In genomic region chr6:158207452-158207788, GRCh38 we compare ENCODE assay signal across 1 cellular context.
A peak's percentile ranks its signal among the peaks of the same experiment; 100 is the strongest.
TF ChIP-seq lines count a peak whose summit lies in the region.

No MANE protein-coding gene starts in this region.

TF ChIP-seq in GM12878, 131 proteins besides CTCF, POLR2A, EP300 and RAD21 (continued from another document and continues in another):
- no peak for TF ChIP-seq PRDM15 (CRISPR knock-in tag; IDR thresholded peaks at IDR 0.05)
- TF ChIP-seq IKZF2 (IDR thresholded peaks at IDR 0.05): peak; percentile 79 to 89
- TF ChIP-seq CHD2 (IDR thresholded peaks at IDR 0.05; ENCODE audit: borderline replicate concordance, low read depth, low read length): no peak
- no peak for TF ChIP-seq IRF5 (IDR thresholded peaks at IDR 0.05; ENCODE audit: borderline replicate concordance)
- TF ChIP-seq HDGF (IDR thresholded peaks at IDR 0.05): no peak
- TF ChIP-seq REST (IDR thresholded peaks at IDR 0.05; ENCODE audit: low read depth, low read length): no peak
- TF ChIP-seq, protein P1, sequence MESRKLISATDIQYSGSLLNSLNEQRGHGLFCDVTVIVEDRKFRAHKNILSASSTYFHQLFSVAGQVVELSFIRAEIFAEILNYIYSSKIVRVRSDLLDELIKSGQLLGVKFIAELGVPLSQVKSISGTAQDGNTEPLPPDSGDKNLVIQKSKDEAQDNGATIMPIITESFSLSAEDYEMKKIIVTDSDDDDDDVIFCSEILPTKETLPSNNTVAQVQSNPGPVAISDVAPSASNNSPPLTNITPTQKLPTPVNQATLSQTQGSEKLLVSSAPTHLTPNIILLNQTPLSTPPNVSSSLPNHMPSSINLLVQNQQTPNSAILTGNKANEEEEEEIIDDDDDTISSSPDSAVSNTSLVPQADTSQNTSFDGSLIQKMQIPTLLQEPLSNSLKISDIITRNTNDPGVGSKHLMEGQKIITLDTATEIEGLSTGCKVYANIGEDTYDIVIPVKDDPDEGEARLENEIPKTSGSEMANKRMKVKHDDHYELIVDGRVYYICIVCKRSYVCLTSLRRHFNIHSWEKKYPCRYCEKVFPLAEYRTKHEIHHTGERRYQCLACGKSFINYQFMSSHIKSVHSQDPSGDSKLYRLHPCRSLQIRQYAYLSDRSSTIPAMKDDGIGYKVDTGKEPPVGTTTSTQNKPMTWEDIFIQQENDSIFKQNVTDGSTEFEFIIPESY (IDR thresholded peaks at IDR 0.05): no peak
- TF ChIP-seq CEBPB (IDR thresholded peaks at IDR 0.05; ENCODE audit: borderline replicate concordance in 1 of 2, low read depth in 2 of 2, low read length in 2 of 2): no peak
- TF ChIP-seq CEBPZ (IDR thresholded peaks at IDR 0.05; ENCODE audit: low read depth, low read length): no peak
- TF ChIP-seq SUPT20H (IDR thresholded peaks at IDR 0.05; ENCODE audit: borderline replicate concordance, control insufficient read depth, low read depth, low read length): no peak
- no peak for TF ChIP-seq YBX1 (IDR thresholded peaks at IDR 0.05)
- TF ChIP-seq BACH1 (IDR thresholded peaks at IDR 0.05; ENCODE audit: borderline replicate concordance): no peak
- no peak for TF ChIP-seq BRCA1 (IDR thresholded peaks at IDR 0.05; ENCODE audit: low read depth, low read length)
- TF ChIP-seq MTA3 (IDR thresholded peaks at IDR 0.05; ENCODE audit: borderline replicate concordance, low read length): peak; percentile 65; the same call in 1 of the 2 replicates
- TF ChIP-seq, protein P2, sequence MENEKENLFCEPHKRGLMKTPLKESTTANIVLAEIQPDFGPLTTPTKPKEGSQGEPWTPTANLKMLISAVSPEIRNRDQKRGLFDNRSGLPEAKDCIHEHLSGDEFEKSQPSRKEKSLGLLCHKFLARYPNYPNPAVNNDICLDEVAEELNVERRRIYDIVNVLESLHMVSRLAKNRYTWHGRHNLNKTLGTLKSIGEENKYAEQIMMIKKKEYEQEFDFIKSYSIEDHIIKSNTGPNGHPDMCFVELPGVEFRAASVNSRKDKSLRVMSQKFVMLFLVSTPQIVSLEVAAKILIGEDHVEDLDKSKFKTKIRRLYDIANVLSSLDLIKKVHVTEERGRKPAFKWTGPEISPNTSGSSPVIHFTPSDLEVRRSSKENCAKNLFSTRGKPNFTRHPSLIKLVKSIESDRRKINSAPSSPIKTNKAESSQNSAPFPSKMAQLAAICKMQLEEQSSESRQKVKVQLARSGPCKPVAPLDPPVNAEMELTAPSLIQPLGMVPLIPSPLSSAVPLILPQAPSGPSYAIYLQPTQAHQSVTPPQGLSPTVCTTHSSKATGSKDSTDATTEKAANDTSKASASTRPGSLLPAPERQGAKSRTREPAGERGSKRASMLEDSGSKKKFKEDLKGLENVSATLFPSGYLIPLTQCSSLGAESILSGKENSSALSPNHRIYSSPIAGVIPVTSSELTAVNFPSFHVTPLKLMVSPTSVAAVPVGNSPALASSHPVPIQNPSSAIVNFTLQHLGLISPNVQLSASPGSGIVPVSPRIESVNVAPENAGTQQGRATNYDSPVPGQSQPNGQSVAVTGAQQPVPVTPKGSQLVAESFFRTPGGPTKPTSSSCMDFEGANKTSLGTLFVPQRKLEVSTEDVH (IDR thresholded peaks at IDR 0.05; ENCODE audit: low read depth, partially characterized antibody): no peak
- TF ChIP-seq, protein P3, sequence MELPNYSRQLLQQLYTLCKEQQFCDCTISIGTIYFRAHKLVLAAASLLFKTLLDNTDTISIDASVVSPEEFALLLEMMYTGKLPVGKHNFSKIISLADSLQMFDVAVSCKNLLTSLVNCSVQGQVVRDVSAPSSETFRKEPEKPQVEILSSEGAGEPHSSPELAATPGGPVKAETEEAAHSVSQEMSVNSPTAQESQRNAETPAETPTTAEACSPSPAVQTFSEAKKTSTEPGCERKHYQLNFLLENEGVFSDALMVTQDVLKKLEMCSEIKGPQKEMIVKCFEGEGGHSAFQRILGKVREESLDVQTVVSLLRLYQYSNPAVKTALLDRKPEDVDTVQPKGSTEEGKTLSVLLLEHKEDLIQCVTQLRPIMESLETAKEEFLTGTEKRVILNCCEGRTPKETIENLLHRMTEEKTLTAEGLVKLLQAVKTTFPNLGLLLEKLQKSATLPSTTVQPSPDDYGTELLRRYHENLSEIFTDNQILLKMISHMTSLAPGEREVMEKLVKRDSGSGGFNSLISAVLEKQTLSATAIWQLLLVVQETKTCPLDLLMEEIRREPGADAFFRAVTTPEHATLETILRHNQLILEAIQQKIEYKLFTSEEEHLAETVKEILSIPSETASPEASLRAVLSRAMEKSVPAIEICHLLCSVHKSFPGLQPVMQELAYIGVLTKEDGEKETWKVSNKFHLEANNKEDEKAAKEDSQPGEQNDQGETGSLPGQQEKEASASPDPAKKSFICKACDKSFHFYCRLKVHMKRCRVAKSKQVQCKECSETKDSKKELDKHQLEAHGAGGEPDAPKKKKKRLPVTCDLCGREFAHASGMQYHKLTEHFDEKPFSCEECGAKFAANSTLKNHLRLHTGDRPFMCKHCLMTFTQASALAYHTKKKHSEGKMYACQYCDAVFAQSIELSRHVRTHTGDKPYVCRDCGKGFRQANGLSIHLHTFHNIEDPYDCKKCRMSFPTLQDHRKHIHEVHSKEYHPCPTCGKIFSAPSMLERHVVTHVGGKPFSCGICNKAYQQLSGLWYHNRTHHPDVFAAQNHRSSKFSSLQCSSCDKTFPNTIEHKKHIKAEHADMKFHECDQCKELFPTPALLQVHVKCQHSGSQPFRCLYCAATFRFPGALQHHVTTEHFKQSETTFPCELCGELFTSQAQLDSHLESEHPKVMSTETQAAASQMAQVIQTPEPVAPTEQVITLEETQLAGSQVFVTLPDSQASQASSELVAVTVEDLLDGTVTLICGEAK (IDR thresholded peaks at IDR 0.05; ENCODE audit: borderline replicate concordance): no peak
- TF ChIP-seq SMAD1 (IDR thresholded peaks at IDR 0.05; ENCODE audit: low read depth, partially characterized antibody): no peak
- peak; percentile 36; the same call in 1 of the 2 replicates for TF ChIP-seq ZNF24 (IDR thresholded peaks at IDR 0.05)
- peak; percentile 49; the same call in 1 of the 2 replicates for TF ChIP-seq PAX5 (IDR thresholded peaks at IDR 0.05; ENCODE audit: borderline replicate concordance, low read depth, low read length)
- TF ChIP-seq, protein P4, sequence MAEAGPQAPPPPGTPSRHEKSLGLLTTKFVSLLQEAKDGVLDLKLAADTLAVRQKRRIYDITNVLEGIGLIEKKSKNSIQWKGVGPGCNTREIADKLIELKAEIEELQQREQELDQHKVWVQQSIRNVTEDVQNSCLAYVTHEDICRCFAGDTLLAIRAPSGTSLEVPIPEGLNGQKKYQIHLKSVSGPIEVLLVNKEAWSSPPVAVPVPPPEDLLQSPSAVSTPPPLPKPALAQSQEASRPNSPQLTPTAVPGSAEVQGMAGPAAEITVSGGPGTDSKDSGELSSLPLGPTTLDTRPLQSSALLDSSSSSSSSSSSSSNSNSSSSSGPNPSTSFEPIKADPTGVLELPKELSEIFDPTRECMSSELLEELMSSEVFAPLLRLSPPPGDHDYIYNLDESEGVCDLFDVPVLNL (IDR thresholded peaks at IDR 0.05; ENCODE audit: low read depth, low read length): no peak
- peak; percentile 88 for TF ChIP-seq IRF4 (IDR thresholded peaks at IDR 0.05; ENCODE audit: low read depth, low read length)
- TF ChIP-seq HDAC6 (IDR thresholded peaks at IDR 0.05; ENCODE audit: unreplicated experiment): no peak
- no peak for TF ChIP-seq NFXL1 (IDR thresholded peaks at IDR 0.05; ENCODE audit: borderline replicate concordance)
- TF ChIP-seq BHLHE40 (IDR thresholded peaks at IDR 0.05; ENCODE audit: borderline replicate concordance in 1 of 2, low read depth in 2 of 2, low read length in 1 of 2): peak in 1 of 2 experiments; percentile 40; a peak in 1 of 4 replicates
- TF ChIP-seq RELA (IDR thresholded peaks at IDR 0.05; ENCODE audit: borderline replicate concordance, partially characterized antibody): no peak
- peak; percentile 35; the same call in 1 of the 2 replicates for TF ChIP-seq MTA2 (IDR thresholded peaks at IDR 0.05; ENCODE audit: low read depth)
- TF ChIP-seq, protein P5, sequence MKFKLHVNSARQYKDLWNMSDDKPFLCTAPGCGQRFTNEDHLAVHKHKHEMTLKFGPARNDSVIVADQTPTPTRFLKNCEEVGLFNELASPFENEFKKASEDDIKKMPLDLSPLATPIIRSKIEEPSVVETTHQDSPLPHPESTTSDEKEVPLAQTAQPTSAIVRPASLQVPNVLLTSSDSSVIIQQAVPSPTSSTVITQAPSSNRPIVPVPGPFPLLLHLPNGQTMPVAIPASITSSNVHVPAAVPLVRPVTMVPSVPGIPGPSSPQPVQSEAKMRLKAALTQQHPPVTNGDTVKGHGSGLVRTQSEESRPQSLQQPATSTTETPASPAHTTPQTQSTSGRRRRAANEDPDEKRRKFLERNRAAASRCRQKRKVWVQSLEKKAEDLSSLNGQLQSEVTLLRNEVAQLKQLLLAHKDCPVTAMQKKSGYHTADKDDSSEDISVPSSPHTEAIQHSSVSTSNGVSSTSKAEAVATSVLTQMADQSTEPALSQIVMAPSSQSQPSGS (IDR thresholded peaks at IDR 0.05; ENCODE audit: low read length): peak; percentile 88
- TF ChIP-seq GABPA (IDR thresholded peaks at IDR 0.05; ENCODE audit: low read depth): no peak
